Comparison of ENCODE assay signal across 1 cellular context in the genomic region with DNA sequence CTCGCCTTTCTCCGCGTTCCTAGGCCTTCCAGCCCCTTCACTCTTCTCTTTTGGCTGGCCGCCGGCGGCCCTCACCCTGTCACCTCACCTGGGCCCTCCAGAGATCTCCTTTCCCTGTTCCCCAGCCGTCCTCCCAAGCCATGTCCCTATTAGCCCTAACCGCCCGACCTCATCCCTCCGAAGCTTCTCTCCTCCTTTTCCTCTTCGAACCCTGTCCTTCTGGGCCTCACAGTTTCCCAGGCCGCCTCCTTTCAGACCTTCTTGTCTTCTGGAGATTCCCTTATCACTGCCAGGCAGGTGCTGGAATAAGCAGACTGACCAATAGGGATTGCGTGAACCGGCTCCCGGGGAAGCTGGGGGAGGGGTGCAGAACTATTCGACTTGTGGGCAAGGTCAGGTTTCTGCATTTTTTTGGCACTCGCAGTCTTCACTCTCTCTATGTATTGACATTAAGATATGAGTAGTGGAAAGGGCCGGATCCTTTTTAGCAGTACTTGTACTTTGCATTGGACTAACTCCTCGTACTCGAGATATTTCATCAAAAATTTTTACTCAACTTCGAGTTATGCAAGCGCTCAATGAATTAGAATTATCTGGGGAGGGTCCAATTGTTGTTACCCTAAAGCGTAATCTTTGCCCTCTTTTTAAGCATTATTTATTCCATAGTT.
TF ChIP-seq lines count a peak whose summit lies in the region.

No MANE protein-coding gene starts in this region.

TF ChIP-seq in HepG2, 621 proteins besides CTCF, POLR2A, EP300 and RAD21 (continued from another document and continues in another):
- TF ChIP-seq, protein P1, sequence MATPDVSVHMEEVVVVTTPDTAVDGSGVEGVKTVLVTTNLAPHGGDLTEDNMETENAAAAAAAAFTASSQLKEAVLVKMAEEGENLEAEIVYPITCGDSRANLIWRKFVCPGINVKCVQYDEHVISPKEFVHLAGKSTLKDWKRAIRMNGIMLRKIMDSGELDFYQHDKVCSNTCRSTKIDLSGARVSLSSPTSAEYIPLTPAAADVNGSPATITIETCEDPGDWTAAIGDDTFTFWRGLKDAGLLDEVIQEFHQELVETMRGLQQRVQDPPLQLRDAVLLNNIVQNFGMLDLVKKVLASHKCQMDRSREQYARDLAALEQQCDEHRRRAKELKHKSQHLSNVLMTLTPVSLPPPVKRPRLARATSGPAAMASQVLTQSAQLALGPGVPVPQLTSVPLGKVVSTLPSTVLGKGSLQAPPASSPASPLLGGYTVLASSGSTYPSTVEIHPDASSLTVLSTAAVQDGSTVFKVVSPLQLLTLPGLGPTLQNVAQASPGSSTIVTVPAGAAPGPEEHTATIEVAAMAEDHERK (CRISPR knock-in tag; IDR thresholded peaks at IDR 0.05; ENCODE audit: low read depth), result no peak
- no peak for TF ChIP-seq ZBTB3 (CRISPR knock-in tag; IDR thresholded peaks at IDR 0.05; ENCODE audit: borderline replicate concordance, low read depth)
- TF ChIP-seq MTA3 (CRISPR knock-in tag; IDR thresholded peaks at IDR 0.05), result no peak
- TF ChIP-seq, protein P2, sequence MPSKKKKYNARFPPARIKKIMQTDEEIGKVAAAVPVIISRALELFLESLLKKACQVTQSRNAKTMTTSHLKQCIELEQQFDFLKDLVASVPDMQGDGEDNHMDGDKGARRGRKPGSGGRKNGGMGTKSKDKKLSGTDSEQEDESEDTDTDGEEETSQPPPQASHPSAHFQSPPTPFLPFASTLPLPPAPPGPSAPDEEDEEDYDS (CRISPR knock-in tag; IDR thresholded peaks at IDR 0.05), result 0 out of 2 replicates have a peak, but pooled peaks have one; percentile 43
- no peak for TF ChIP-seq ZSCAN31 (CRISPR knock-in tag; IDR thresholded peaks at IDR 0.05; ENCODE audit: low read depth)
- TF ChIP-seq ZNF10 (CRISPR knock-in tag; IDR thresholded peaks at IDR 0.05; ENCODE audit: borderline replicate concordance, low read depth), result no peak
- no peak for TF ChIP-seq ZNF460 (CRISPR knock-in tag; IDR thresholded peaks at IDR 0.05; ENCODE audit: borderline replicate concordance)
- no peak for TF ChIP-seq SRF (IDR thresholded peaks at IDR 0.05; ENCODE audit: low read depth, low read length)
- TF ChIP-seq ZNF572 (CRISPR knock-in tag; IDR thresholded peaks at IDR 0.05), result no peak
- TF ChIP-seq, protein P3, sequence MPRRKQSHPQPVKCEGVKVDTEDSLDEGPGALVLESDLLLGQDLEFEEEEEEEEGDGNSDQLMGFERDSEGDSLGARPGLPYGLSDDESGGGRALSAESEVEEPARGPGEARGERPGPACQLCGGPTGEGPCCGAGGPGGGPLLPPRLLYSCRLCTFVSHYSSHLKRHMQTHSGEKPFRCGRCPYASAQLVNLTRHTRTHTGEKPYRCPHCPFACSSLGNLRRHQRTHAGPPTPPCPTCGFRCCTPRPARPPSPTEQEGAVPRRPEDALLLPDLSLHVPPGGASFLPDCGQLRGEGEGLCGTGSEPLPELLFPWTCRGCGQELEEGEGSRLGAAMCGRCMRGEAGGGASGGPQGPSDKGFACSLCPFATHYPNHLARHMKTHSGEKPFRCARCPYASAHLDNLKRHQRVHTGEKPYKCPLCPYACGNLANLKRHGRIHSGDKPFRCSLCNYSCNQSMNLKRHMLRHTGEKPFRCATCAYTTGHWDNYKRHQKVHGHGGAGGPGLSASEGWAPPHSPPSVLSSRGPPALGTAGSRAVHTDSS (CRISPR knock-in tag; conservative IDR thresholded peaks at IDR 0.05), result no peak
- no peak for TF ChIP-seq ZNF382 (CRISPR knock-in tag; IDR thresholded peaks at IDR 0.05; ENCODE audit: borderline replicate concordance)
- no peak for TF ChIP-seq RXRB (CRISPR knock-in tag; IDR thresholded peaks at IDR 0.05; ENCODE audit: borderline replicate concordance)
- peak; percentile 37; the same call in 1 of the 2 replicates for TF ChIP-seq KDM5A (IDR thresholded peaks at IDR 0.05; ENCODE audit: borderline replicate concordance, low read length)
- no peak for TF ChIP-seq HOXA5 (CRISPR knock-in tag; IDR thresholded peaks at IDR 0.05)
- TF ChIP-seq, protein P4, sequence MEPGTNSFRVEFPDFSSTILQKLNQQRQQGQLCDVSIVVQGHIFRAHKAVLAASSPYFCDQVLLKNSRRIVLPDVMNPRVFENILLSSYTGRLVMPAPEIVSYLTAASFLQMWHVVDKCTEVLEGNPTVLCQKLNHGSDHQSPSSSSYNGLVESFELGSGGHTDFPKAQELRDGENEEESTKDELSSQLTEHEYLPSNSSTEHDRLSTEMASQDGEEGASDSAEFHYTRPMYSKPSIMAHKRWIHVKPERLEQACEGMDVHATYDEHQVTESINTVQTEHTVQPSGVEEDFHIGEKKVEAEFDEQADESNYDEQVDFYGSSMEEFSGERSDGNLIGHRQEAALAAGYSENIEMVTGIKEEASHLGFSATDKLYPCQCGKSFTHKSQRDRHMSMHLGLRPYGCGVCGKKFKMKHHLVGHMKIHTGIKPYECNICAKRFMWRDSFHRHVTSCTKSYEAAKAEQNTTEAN (CRISPR knock-in tag; conservative IDR thresholded peaks at IDR 0.05), result no peak
- 0 out of 2 replicates have a peak, but pooled peaks have one; percentile 31 for TF ChIP-seq CBFB (CRISPR knock-in tag; IDR thresholded peaks at IDR 0.05)
- no peak for TF ChIP-seq CC2D1A (CRISPR knock-in tag; IDR thresholded peaks at IDR 0.05)
- TF ChIP-seq HMG20B (CRISPR knock-in tag; conservative IDR thresholded peaks at IDR 0.05), result 0 out of 2 replicates have a peak, but pooled peaks have one; percentile 19
- 0 out of 2 replicates have a peak, but pooled peaks have one; percentile 24 for TF ChIP-seq FOXK1 (CRISPR knock-in tag; IDR thresholded peaks at IDR 0.05; ENCODE audit: borderline replicate concordance, low read depth)
- TF ChIP-seq, protein P5, sequence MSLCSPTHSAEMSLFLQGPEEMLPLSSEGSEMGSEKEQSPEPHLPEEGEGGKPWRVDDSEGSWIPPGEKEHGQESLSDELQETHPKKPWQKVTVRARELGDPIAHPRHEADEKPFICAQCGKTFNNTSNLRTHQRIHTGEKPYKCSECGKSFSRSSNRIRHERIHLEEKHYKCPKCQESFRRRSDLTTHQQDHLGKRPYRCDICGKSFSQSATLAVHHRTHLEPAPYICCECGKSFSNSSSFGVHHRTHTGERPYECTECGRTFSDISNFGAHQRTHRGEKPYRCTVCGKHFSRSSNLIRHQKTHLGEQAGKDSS (CRISPR knock-in tag; IDR thresholded peaks at IDR 0.05; ENCODE audit: borderline replicate concordance, low read depth), result peak; percentile 47; the same call in 1 of the 2 replicates
- no peak for TF ChIP-seq ZNF788 (CRISPR knock-in tag; IDR thresholded peaks at IDR 0.05; ENCODE audit: borderline replicate concordance)
- no peak for TF ChIP-seq SP4 (CRISPR knock-in tag; IDR thresholded peaks at IDR 0.05)
- no peak for TF ChIP-seq ZNF12 (CRISPR knock-in tag; IDR thresholded peaks at IDR 0.05)
- TF ChIP-seq, protein P6, sequence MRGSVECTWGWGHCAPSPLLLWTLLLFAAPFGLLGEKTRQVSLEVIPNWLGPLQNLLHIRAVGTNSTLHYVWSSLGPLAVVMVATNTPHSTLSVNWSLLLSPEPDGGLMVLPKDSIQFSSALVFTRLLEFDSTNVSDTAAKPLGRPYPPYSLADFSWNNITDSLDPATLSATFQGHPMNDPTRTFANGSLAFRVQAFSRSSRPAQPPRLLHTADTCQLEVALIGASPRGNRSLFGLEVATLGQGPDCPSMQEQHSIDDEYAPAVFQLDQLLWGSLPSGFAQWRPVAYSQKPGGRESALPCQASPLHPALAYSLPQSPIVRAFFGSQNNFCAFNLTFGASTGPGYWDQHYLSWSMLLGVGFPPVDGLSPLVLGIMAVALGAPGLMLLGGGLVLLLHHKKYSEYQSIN (CRISPR knock-in tag; IDR thresholded peaks at IDR 0.05; ENCODE audit: borderline replicate concordance), result no peak
- no peak for TF ChIP-seq SMAD1 (CRISPR knock-in tag; IDR thresholded peaks at IDR 0.05; ENCODE audit: borderline replicate concordance, low read depth)
- TF ChIP-seq ZBTB20 (CRISPR knock-in tag; IDR thresholded peaks at IDR 0.05; ENCODE audit: borderline replicate concordance, low read depth), result 0 out of 2 replicates have a peak, but pooled peaks have one; percentile 31
- TF ChIP-seq, protein P7, sequence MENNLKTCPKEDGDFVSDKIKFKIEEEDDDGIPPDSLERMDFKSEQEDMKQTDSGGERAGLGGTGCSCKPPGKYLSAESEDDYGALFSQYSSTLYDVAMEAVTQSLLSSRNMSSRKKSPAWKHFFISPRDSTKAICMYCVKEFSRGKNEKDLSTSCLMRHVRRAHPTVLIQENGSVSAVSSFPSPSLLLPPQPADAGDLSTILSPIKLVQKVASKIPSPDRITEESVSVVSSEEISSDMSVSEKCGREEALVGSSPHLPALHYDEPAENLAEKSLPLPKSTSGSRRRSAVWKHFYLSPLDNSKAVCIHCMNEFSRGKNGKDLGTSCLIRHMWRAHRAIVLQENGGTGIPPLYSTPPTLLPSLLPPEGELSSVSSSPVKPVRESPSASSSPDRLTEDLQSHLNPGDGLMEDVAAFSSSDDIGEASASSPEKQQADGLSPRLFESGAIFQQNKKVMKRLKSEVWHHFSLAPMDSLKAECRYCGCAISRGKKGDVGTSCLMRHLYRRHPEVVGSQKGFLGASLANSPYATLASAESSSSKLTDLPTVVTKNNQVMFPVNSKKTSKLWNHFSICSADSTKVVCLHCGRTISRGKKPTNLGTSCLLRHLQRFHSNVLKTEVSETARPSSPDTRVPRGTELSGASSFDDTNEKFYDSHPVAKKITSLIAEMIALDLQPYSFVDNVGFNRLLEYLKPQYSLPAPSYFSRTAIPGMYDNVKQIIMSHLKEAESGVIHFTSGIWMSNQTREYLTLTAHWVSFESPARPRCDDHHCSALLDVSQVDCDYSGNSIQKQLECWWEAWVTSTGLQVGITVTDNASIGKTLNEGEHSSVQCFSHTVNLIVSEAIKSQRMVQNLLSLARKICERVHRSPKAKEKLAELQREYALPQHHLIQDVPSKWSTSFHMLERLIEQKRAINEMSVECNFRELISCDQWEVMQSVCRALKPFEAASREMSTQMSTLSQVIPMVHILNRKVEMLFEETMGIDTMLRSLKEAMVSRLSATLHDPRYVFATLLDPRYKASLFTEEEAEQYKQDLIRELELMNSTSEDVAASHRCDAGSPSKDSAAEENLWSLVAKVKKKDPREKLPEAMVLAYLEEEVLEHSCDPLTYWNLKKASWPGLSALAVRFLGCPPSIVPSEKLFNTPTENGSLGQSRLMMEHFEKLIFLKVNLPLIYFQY (CRISPR knock-in tag; IDR thresholded peaks at IDR 0.05; ENCODE audit: borderline replicate concordance), result no peak
- TF ChIP-seq ZNF263 (CRISPR knock-in tag; IDR thresholded peaks at IDR 0.05), result 0 out of 2 replicates have a peak, but pooled peaks have one; percentile 3
- 0 out of 2 replicates have a peak, but pooled peaks have one; percentile 46 for TF ChIP-seq ZNF292 (CRISPR knock-in tag; IDR thresholded peaks at IDR 0.05; ENCODE audit: borderline replicate concordance, low read depth)
- peak; percentile 57; the same call in 1 of the 2 replicates for TF ChIP-seq HDAC1 (CRISPR knock-in tag; IDR thresholded peaks at IDR 0.05)
- TF ChIP-seq, protein P8, sequence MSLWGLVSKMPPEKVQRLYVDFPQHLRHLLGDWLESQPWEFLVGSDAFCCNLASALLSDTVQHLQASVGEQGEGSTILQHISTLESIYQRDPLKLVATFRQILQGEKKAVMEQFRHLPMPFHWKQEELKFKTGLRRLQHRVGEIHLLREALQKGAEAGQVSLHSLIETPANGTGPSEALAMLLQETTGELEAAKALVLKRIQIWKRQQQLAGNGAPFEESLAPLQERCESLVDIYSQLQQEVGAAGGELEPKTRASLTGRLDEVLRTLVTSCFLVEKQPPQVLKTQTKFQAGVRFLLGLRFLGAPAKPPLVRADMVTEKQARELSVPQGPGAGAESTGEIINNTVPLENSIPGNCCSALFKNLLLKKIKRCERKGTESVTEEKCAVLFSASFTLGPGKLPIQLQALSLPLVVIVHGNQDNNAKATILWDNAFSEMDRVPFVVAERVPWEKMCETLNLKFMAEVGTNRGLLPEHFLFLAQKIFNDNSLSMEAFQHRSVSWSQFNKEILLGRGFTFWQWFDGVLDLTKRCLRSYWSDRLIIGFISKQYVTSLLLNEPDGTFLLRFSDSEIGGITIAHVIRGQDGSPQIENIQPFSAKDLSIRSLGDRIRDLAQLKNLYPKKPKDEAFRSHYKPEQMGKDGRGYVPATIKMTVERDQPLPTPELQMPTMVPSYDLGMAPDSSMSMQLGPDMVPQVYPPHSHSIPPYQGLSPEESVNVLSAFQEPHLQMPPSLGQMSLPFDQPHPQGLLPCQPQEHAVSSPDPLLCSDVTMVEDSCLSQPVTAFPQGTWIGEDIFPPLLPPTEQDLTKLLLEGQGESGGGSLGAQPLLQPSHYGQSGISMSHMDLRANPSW (CRISPR knock-in tag; IDR thresholded peaks at IDR 0.05; ENCODE audit: borderline replicate concordance), result no peak
- TF ChIP-seq ZNF724P (CRISPR knock-in tag; IDR thresholded peaks at IDR 0.05; ENCODE audit: borderline replicate concordance), result no peak
- no peak for TF ChIP-seq ZNF282 (IDR thresholded peaks at IDR 0.05; ENCODE audit: partially characterized antibody)
- no peak for TF ChIP-seq BCL6 (CRISPR knock-in tag; IDR thresholded peaks at IDR 0.05)
- TF ChIP-seq, protein P9, sequence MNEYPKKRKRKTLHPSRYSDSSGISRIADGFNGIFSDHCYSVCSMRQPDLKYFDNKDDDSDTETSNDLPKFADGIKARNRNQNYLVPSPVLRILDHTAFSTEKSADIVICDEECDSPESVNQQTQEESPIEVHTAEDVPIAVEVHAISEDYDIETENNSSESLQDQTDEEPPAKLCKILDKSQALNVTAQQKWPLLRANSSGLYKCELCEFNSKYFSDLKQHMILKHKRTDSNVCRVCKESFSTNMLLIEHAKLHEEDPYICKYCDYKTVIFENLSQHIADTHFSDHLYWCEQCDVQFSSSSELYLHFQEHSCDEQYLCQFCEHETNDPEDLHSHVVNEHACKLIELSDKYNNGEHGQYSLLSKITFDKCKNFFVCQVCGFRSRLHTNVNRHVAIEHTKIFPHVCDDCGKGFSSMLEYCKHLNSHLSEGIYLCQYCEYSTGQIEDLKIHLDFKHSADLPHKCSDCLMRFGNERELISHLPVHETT (CRISPR knock-in tag; conservative IDR thresholded peaks at IDR 0.05), result no peak
- no peak for TF ChIP-seq KMT2B (CRISPR knock-in tag; IDR thresholded peaks at IDR 0.05)
- TF ChIP-seq, protein P10, sequence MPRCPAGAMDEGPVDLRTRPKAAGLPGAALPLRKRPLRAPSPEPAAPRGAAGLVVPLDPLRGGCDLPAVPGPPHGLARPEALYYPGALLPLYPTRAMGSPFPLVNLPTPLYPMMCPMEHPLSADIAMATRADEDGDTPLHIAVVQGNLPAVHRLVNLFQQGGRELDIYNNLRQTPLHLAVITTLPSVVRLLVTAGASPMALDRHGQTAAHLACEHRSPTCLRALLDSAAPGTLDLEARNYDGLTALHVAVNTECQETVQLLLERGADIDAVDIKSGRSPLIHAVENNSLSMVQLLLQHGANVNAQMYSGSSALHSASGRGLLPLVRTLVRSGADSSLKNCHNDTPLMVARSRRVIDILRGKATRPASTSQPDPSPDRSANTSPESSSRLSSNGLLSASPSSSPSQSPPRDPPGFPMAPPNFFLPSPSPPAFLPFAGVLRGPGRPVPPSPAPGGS (CRISPR knock-in tag; IDR thresholded peaks at IDR 0.05), result no peak
- no peak for TF ChIP-seq ZNF619 (CRISPR knock-in tag; IDR thresholded peaks at IDR 0.05)
- no peak for TF ChIP-seq ZNF589 (CRISPR knock-in tag; conservative IDR thresholded peaks at IDR 0.05)
- no peak for TF ChIP-seq CREM (IDR thresholded peaks at IDR 0.05)
- no peak for TF ChIP-seq CREM (CRISPR knock-in tag; IDR thresholded peaks at IDR 0.05)
- TF ChIP-seq ZMAT3 (CRISPR knock-in tag; conservative IDR thresholded peaks at IDR 0.05), result no peak
- TF ChIP-seq, protein P11, sequence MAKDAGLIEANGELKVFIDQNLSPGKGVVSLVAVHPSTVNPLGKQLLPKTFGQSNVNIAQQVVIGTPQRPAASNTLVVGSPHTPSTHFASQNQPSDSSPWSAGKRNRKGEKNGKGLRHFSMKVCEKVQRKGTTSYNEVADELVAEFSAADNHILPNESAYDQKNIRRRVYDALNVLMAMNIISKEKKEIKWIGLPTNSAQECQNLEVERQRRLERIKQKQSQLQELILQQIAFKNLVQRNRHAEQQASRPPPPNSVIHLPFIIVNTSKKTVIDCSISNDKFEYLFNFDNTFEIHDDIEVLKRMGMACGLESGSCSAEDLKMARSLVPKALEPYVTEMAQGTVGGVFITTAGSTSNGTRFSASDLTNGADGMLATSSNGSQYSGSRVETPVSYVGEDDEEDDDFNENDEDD (CRISPR knock-in tag; IDR thresholded peaks at IDR 0.05; ENCODE audit: borderline replicate concordance), result no peak
